Comparison of ENCODE assay signal across 20 cellular contexts in the genomic region with DNA sequence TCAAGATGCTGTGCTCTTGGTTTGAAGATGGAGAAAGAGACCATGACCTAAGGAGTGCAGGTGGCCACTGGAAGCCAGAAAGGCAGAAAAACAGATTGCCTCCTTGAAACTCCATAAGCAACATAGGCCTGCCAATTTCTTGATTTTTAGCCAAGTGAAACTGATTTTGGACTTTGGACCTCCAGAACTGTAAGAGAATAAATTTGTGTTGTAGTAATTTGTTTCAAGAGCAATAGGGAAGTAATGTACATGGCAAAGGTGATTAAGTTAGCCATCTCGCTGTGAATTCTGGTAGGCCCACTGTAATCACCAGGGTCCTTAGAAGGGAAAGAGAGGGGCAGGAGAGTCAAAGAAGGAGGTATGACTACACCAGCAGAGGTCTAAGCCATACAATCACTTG.
A peak's percentile ranks its signal among the peaks of the same experiment; 100 is the strongest.
DNase-seq lines count a peak whose midpoint lies in the region; ATAC-seq and TF ChIP-seq lines count a peak whose summit lies in the region.
"Had no signal": no experiment of that assay in that cellular context is flagged by ENCODE, and none has a peak within 500 bp of the region (broad histone marks: within the 10 kb centered on the region; RNA-seq: fewer than 3 reads in every experiment).

No MANE protein-coding gene starts in this region.

- H3K27me3 ChIP-seq in mucosa of rectum (ENCODE audit: control insufficient read depth in 2 of 2, insufficient read depth in 2 of 2, low read length in 2 of 2) (no peaks in the 10 kb centered on the region), transverse colon (no peaks in the 10 kb centered on the region), gastroesophageal sphincter (no peaks in the 10 kb centered on the region)
- H3K27me3 ChIP-seq: BE2C, BLaER1 had no signal

- TF ChIP-seq POLR2A in transverse colon (IDR thresholded peaks at IDR 0.05) (no peak), gastroesophageal sphincter (IDR thresholded peaks at IDR 0.05) (no peak)

- no peaks in the 10 kb centered on the region for H3K4me1 Mint-ChIP-seq in activated naive CD4-positive, alpha-beta T cell treated with anti-CD3 and anti-CD28 coated beads for 36 hours (ENCODE audit: low read depth)
- H3K4me1 Mint-ChIP-seq: CD14-positive monocyte; CD4-positive, CD25-positive, alpha-beta regulatory T cell had no signal

- H3K9ac ChIP-seq in mucosa of rectum (ENCODE audit: low read depth in 1 of 2, low read length in 2 of 2), result no peak overlapping the region
- H3K9ac ChIP-seq: BLaER1 had no signal

- no peak for TF ChIP-seq EP300 in transverse colon (IDR thresholded peaks at IDR 0.05; ENCODE audit: low read depth)
- TF ChIP-seq EP300 in gastroesophageal sphincter (IDR thresholded peaks at IDR 0.05), result no peak

- H3K4me1 ChIP-seq in mucosa of descending colon (ENCODE audit: low read depth), result peaks cover 3% of the 10 kb centered on the region
- peaks cover 0 to 9% of the 10 kb centered on the region in 2 donors for H3K4me1 ChIP-seq in mucosa of rectum (ENCODE audit: control insufficient read depth in 2 of 2, insufficient read depth in 2 of 2, low read length in 2 of 2)
- peaks cover 0 to 17% (median 10%) of the 10 kb centered on the region in 4 donors for H3K4me1 ChIP-seq in transverse colon
- H3K4me1 ChIP-seq in gastroesophageal sphincter, result no peaks in the 10 kb centered on the region
- H3K4me1 ChIP-seq: BE2C, BLaER1, Caco-2 had no signal

- H3K36me3 ChIP-seq in mucosa of descending colon (ENCODE audit: low read depth) (no peaks in the 10 kb centered on the region), mucosa of rectum (ENCODE audit: control insufficient read depth in 2 of 2, insufficient read depth in 2 of 2, low read length in 2 of 2) (no peaks in the 10 kb centered on the region), transverse colon (no peaks in the 10 kb centered on the region), gastroesophageal sphincter (no peaks in the 10 kb centered on the region)
- H3K36me3 ChIP-seq: BE2C, BLaER1 had no signal

- no peak overlapping the region for H3K4me3 ChIP-seq in mucosa of descending colon
- H3K4me3 ChIP-seq in mucosa of rectum (ENCODE audit: low read length in 2 of 2), result no peak overlapping the region
- no peak overlapping the region for H3K4me3 ChIP-seq in transverse colon
- H3K4me3 ChIP-seq in gastroesophageal sphincter, result no peak overlapping the region
- H3K4me3 ChIP-seq: BLaER1 had no signal

- WGBS in transverse colon (ENCODE audit: low coverage in 1 of 2), 2 donors, result 57 to 78% methylated on average over 1 of the region's 1 CpG
- 88 to 100% methylated on average over 1 of the region's 1 CpG for WGBS in gastroesophageal sphincter (ENCODE audit: low coverage in 1 of 2), 2 donors

- H3K9me3 Mint-ChIP-seq in activated naive CD4-positive, alpha-beta T cell treated with anti-CD3 and anti-CD28 coated beads for 36 hours, result peaks cover 2% of the 10 kb centered on the region

- TF ChIP-seq CTCF in mucosa of descending colon (IDR thresholded peaks at IDR 0.05), result no peak
- TF ChIP-seq CTCF in transverse colon (IDR thresholded peaks at IDR 0.05), result no peak
- no peak for TF ChIP-seq CTCF in gastroesophageal sphincter (IDR thresholded peaks at IDR 0.05)

- H3K9me3 ChIP-seq in mucosa of descending colon (no peaks in the 10 kb centered on the region), mucosa of rectum (ENCODE audit: control insufficient read depth in 2 of 2, low read length in 2 of 2) (no peaks in the 10 kb centered on the region), transverse colon (no peaks in the 10 kb centered on the region), gastroesophageal sphincter (no peaks in the 10 kb centered on the region)
- H3K9me3 ChIP-seq: BE2C, BLaER1, Caco-2 had no signal

- H3K27ac ChIP-seq in mucosa of rectum (ENCODE audit: low read depth in 2 of 2, low read length in 2 of 2) (peak overlapping the region; percentile 28 to 52), transverse colon (peak overlapping the region; percentile 56 to 71 (median 64)), gastroesophageal sphincter (no peak overlapping the region)
- H3K27ac ChIP-seq: BLaER1 had no signal

- no peak overlapping the region for H3K4me3 Mint-ChIP-seq in activated naive CD4-positive, alpha-beta T cell treated with anti-CD3 and anti-CD28 coated beads for 36 hours
- H3K4me3 Mint-ChIP-seq: CD14-positive monocyte; CD4-positive, CD25-positive, alpha-beta regulatory T cell; CD8-positive, alpha-beta T cell had no signal

- peak; percentile 93 for ATAC-seq in left colon
- ATAC-seq in mucosa of descending colon, result peak; percentile 91
- no peak for ATAC-seq in HG02938 (IDR thresholded peaks at IDR 0.05; ENCODE audit: unreplicated experiment)
- no peak for ATAC-seq in gastroesophageal sphincter
- ATAC-seq: CD8-positive, alpha-beta T cell had no signal

- no peak overlapping the region for H3K27ac Mint-ChIP-seq in activated naive CD4-positive, alpha-beta T cell treated with anti-CD3 and anti-CD28 coated beads for 36 hours
- H3K27ac Mint-ChIP-seq: CD14-positive monocyte; CD8-positive, alpha-beta T cell had no signal

- H3K36me3 Mint-ChIP-seq in activated naive CD4-positive, alpha-beta T cell treated with anti-CD3 and anti-CD28 coated beads for 36 hours (ENCODE audit: low read depth), result no peaks in the 10 kb centered on the region
- H3K36me3 Mint-ChIP-seq: CD14-positive monocyte; CD4-positive, CD25-positive, alpha-beta regulatory T cell; CD8-positive, alpha-beta T cell had no signal

- intact Hi-C loops in left colon (cut with DNase I, micrococcal nuclease) (no loop called here), mucosa of descending colon (cut with DNase I, micrococcal nuclease) (no loop called here), transverse colon (cut with DNase I; ENCODE audit: low total_unique reads) (no loop called here)
- intact Hi-C loops in activated naive CD4-positive, alpha-beta T cell treated with anti-CD3 and anti-CD28 coated beads for 36 hours (cut with micrococcal nuclease), result no loop called here

- DNase-seq in left colon, result peak in 1 of 2 donors; percentile 8
- DNase-seq in mucosa of descending colon, result peak in 1 of 3 donors; percentile 54
- DNase-seq in transverse colon, result peak; percentile 11
- DNase-seq in activated naive CD4-positive, alpha-beta T cell treated with anti-CD3 and anti-CD28 coated beads for 36 hours, result no peak
- no peak for DNase-seq in HuH-7.5 (ENCODE audit: low spot score)
- DNase-seq: 8988T; ACHN; BE2C; C1 segment of cervical spinal cord; Caco-2; Calu3; CD4-positive, CD25-positive, alpha-beta regulatory T cell; CD8-positive, alpha-beta T cell; DMS79 treated with DMSO at 0.1 percent for 48 hours; GF-D8 had no signal

- CTCF ChIA-PET in activated naive CD4-positive, alpha-beta T cell treated with anti-CD3 and anti-CD28 coated beads for 36 hours (lab: Charles Lee), result no interaction called here

- no peaks in the 10 kb centered on the region for H3K27me3 Mint-ChIP-seq in activated naive CD4-positive, alpha-beta T cell treated with anti-CD3 and anti-CD28 coated beads for 36 hours (ENCODE audit: low read depth)
- H3K27me3 Mint-ChIP-seq: CD4-positive, CD25-positive, alpha-beta regulatory T cell had no signal

- in situ Hi-C loops in transverse colon (cut with MboI; ENCODE audit: low pct_ligation_motif_present in 1 of 4, low pct_unique_long_range_greater_than_20kb in 1 of 4, low sequenced_read_pairs in 3 of 4), result no loop called here

Comparison
In these comparisons a context has a peak if more than half of its experiments do, and no peak if none do; other contexts are left out.
1. ATAC-seq: peak in left colon (single experiment) and mucosa of descending colon (single experiment); none in HG02938 (single experiment) and gastroesophageal sphincter (single experiment).
2. H3K27ac ChIP-seq: peak in mucosa of rectum (2 of 2) and transverse colon (4 of 4); none in gastroesophageal sphincter (0 of 4).